ENCODE assay signal across 12 cellular contexts in the genomic region with DNA sequence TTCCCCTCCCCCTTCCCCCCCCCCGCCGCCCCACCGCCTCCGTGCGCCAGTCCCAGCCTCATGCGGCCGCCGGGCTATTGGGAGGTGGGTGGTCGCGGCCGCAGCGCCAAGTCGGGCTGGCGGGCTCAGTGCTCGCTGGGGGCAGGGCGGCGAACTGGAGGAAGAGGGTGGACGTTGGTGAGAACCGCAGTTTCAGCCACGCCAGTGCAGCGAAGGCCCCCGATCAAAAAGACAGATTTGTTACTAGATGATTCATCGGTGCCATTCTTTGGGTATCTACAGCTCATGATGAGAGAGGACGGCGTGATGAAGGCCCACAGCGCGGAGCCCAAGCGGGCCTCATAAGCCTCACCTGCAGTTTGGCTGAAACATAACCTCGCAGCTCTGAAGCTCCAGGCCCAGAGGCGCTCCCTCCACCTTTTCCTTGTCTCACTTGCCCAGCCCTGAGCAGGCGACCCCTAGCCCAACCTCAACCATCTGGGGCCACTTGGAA. TPM values are rescaled to one million over a fixed set of nuclear protein-coding genes. Genes with fewer than 3 reads are reported as not detected.
DNase-seq lines count a peak whose midpoint lies in the region; ATAC-seq and TF ChIP-seq lines count a peak whose summit lies in the region.
"Had no signal": no experiment of that assay in that cellular context is flagged by ENCODE, and none has a peak within 500 bp of the region (broad histone marks: within the 10 kb centered on the region; RNA-seq: fewer than 3 reads in every experiment).

No MANE protein-coding gene starts in this region.

- no peaks in the 10 kb centered on the region for H3K9me3 ChIP-seq in CD8-positive, alpha-beta memory T cell (ENCODE audit: low read length)
- H3K9me3 ChIP-seq in HUES64 (ENCODE audit: insufficient read depth, low read depth, low read length): no peaks in the 10 kb centered on the region
- H3K9me3 ChIP-seq in psoas muscle: no peaks in the 10 kb centered on the region
- H3K9me3 ChIP-seq in heart right ventricle: no peaks in the 10 kb centered on the region
- H3K9me3 ChIP-seq: tibial artery had no signal

- H3K27ac ChIP-seq in CD8-positive, alpha-beta memory T cell (ENCODE audit: low read depth, low read length): no peak overlapping the region
- peak overlapping the region; percentile 68 for H3K27ac ChIP-seq in HUES64 (ENCODE audit: low read depth, low read length)
- H3K27ac ChIP-seq in psoas muscle: no peak overlapping the region
- no peak overlapping the region for H3K27ac ChIP-seq in heart right ventricle
- H3K27ac ChIP-seq: tibial artery had no signal

- 89% methylated on average over 29 of the region's 31 CpGs for WGBS in HUES64
- 15 to 29% (median 20%) methylated on average over 20 to 29 of the region's 31 CpGs for WGBS in psoas muscle, 3 donors
- 35 to 37% methylated on average over 20 to 30 of the region's 31 CpGs for WGBS in heart right ventricle, 2 donors

- DNase-seq in CD8-positive, alpha-beta memory T cell: no peak
- DNase-seq in choroid plexus epithelial cell (ENCODE audit: low read depth) (no peak), psoas muscle (no peak), DMS153 treated with DMSO at 0.1 percent for 48 hours (lab: John Stamatoyannopoulos, UW; ENCODE audit: unreplicated experiment) (no peak), heart right ventricle (no peak)
- DNase-seq: EL, SW 1271, tibial artery had no signal

- peak overlapping the region in 4 of 8 donors; percentile 17 to 89 (median 56) for H3K27ac Mint-ChIP-seq in CD8-positive, alpha-beta memory T cell

- peaks cover 0 to 3% of the 10 kb centered on the region in 2 donors for H3K27me3 Mint-ChIP-seq in CD8-positive, alpha-beta memory T cell

- peaks cover 2% of the 10 kb centered on the region for H3K4me1 ChIP-seq in CD8-positive, alpha-beta memory T cell (ENCODE audit: insufficient read depth, low read length)
- H3K4me1 ChIP-seq in HUES64 (ENCODE audit: insufficient read depth, low read length) (peaks cover 6% of the 10 kb centered on the region; the same call in 1 of the 2 replicates), psoas muscle (no peaks in the 10 kb centered on the region), heart right ventricle (no peaks in the 10 kb centered on the region)
- H3K4me1 ChIP-seq: tibial artery had no signal

- no peak overlapping the region for H3K4me3 ChIP-seq in CD8-positive, alpha-beta memory T cell (ENCODE audit: low read length)
- H3K4me3 ChIP-seq in HUES64 (ENCODE audit: low read length): no peak overlapping the region
- H3K4me3 ChIP-seq in choroid plexus epithelial cell (ENCODE audit: low read depth, low read length): peak overlapping the region; percentile 28
- peak overlapping the region; percentile 28 for H3K4me3 ChIP-seq in psoas muscle
- H3K4me3 ChIP-seq in heart right ventricle: no peak overlapping the region
- H3K4me3 ChIP-seq: tibial artery had no signal

- CTCF ChIA-PET in CD8-positive, alpha-beta memory T cell (lab: Charles Lee): no interaction called here

- H3K9ac ChIP-seq in HUES64 (ENCODE audit: low read depth, low read length): no peak overlapping the region

- ATAC-seq in psoas muscle: no peak
- no peak for ATAC-seq in GM18861 (IDR thresholded peaks at IDR 0.05; ENCODE audit: unreplicated experiment)
- no peak for ATAC-seq in heart right ventricle

- intact Hi-C loops in psoas muscle (cut with DNase I): no loop called here
- intact Hi-C loops in heart right ventricle (cut with DNase I): no loop called here

- H3K36me3 Mint-ChIP-seq in CD8-positive, alpha-beta memory T cell: peaks cover 0 to 32% (median 12%) of the 10 kb centered on the region in 3 donors

- H3K36me3 ChIP-seq in CD8-positive, alpha-beta memory T cell (ENCODE audit: insufficient read depth, low read length): peaks cover 8% of the 10 kb centered on the region
- peaks cover 26% of the 10 kb centered on the region for H3K36me3 ChIP-seq in HUES64 (ENCODE audit: insufficient read depth, low read length)
- peaks cover 0 to 14% of the 10 kb centered on the region in 2 donors for H3K36me3 ChIP-seq in psoas muscle (ENCODE audit: insufficient read depth in 1 of 2, low read depth in 1 of 2)
- H3K36me3 ChIP-seq in heart right ventricle: peaks cover 0 to 34% (median 16%) of the 10 kb centered on the region in 9 donors

- peak overlapping the region in 6 of 7 donors; percentile 38 to 67 (median 52) for H3K4me3 Mint-ChIP-seq in CD8-positive, alpha-beta memory T cell
- H3K4me3 Mint-ChIP-seq: neural crest cell had no signal

- no peaks in the 10 kb centered on the region for H3K27me3 ChIP-seq in CD8-positive, alpha-beta memory T cell (ENCODE audit: insufficient read depth, low read length, poor library complexity, severe bottlenecking)
- no peaks in the 10 kb centered on the region for H3K27me3 ChIP-seq in HUES64 (ENCODE audit: insufficient read depth, low read length)
- peaks cover 0 to 5% (median 2%) of the 10 kb centered on the region in 3 donors for H3K27me3 ChIP-seq in psoas muscle (ENCODE audit: insufficient read depth in 3 of 3, low read length in 2 of 3)
- peaks cover 0 to 6% (median 0%) of the 10 kb centered on the region in 7 donors for H3K27me3 ChIP-seq in heart right ventricle

- H3K9me3 Mint-ChIP-seq in CD8-positive, alpha-beta memory T cell: peaks cover 0 to 2% (median 0%) of the 10 kb centered on the region in 5 donors
- H3K9me3 Mint-ChIP-seq: neural crest cell had no signal

- H3K4me1 Mint-ChIP-seq in CD8-positive, alpha-beta memory T cell: peaks cover 29 to 46% (median 42%) of the 10 kb centered on the region in 3 donors
- H3K4me1 Mint-ChIP-seq: neural crest cell had no signal

- POLR2A ChIA-PET in CD8-positive, alpha-beta memory T cell (lab: Charles Lee): no interaction called here

- TF ChIP-seq CTCF in choroid plexus epithelial cell (conservative IDR thresholded peaks at IDR 0.05; ENCODE audit: low read depth, low read length): no peak
- no peak for TF ChIP-seq CTCF in psoas muscle (IDR thresholded peaks at IDR 0.05)
- TF ChIP-seq CTCF in heart right ventricle (IDR thresholded peaks at IDR 0.05): no peak

RNA-seq across cellular contexts. Expression of gene SLC2A3, which starts 20.0 kb away (rescaled TPM):
- total RNA-seq in CD8-positive, alpha-beta memory T cell: 100 to 1,000 TPM; 105 to 106 TPM
- polyA plus RNA-seq in CD8-positive, alpha-beta memory T cell: 96.6 TPM
- 433 TPM for polyA plus RNA-seq in HUES64 (2013, experiment 1 of 2)
- polyA plus RNA-seq in HUES64 (2013, experiment 2 of 2): 526 TPM
- total RNA-seq in psoas muscle (10 to 100 TPM in 1 of 4 donors, 1 to 10 TPM in 3; 4.6 to 18.9 (median 6.9) TPM), heart right ventricle (100 to 1,000 TPM in 1 of 10 donors, 10 to 100 TPM in 8, 1 to 10 TPM in 1; 9.1 to 109 (median 15.7) TPM)
- polyA plus RNA-seq in psoas muscle (1 to 10 TPM; 1.8 to 3.2 (median 1.9) TPM), heart right ventricle (1 to 10 TPM; 3.9 to 6.4 TPM)

RNA-seq across cellular contexts. Expression of gene SLC2A14, which starts 43.2 kb away (rescaled TPM):
- total RNA-seq in CD8-positive, alpha-beta memory T cell: under 1 TPM; 0.13 to 0.15 TPM
- polyA plus RNA-seq in CD8-positive, alpha-beta memory T cell: not detected
- polyA plus RNA-seq in HUES64 (2013, experiment 1 of 2): 0.25 TPM
- 0.44 TPM for polyA plus RNA-seq in HUES64 (2013, experiment 2 of 2)
- total RNA-seq in psoas muscle (under 1 TPM; 0.08 to 0.37 (median 0.35) TPM), heart right ventricle (under 1 TPM in 3 of 10 donors, not detected in 7; 0.22 to 0.95 (median 0.39) TPM)
- polyA plus RNA-seq in psoas muscle (under 1 TPM in 2 of 3 donors, not detected in 1; 0.03 to 0.06 TPM), heart right ventricle (not detected)
- total RNA-seq: M059J had no signal

Comparison
In these comparisons a context has a peak if more than half of its experiments do, and no peak if none do; other contexts are left out.
1. H3K4me3 ChIP-seq: peak in choroid plexus epithelial cell (single experiment) and psoas muscle (single experiment); none in CD8-positive, alpha-beta memory T cell (single experiment), HUES64 (single experiment) and heart right ventricle (0 of 10).